In the genomic region with DNA sequence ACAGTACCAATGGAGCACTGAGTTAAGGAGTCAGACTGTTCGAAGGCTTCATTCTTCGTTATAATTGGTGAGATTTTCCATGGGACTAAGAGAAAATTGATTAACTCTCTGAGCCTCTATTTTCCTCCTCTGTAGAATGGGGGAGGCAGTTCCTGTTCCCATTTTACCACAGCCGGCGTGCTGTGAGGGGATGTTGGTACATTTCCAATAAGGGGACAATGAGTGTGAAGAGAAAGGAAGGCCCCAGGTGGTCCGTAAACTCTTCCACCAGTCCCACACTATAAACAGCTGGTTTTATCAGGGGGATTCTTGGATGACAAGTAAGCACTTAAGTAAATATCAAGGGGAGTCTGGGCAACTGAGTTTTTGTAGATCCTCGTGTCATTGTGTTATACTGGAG, we compare ENCODE assay signal across 15 cellular contexts.
A peak's percentile ranks its signal among the peaks of the same experiment; 100 is the strongest.
DNase-seq lines count a peak whose midpoint lies in the region; ATAC-seq and TF ChIP-seq lines count a peak whose summit lies in the region.
"Had no signal": no experiment of that assay in that cellular context is flagged by ENCODE, and none has a peak within 500 bp of the region (broad histone marks: within the 10 kb centered on the region; RNA-seq: fewer than 3 reads in every experiment).

No MANE protein-coding gene starts in this region.

- no peak for TF ChIP-seq CTCF in body of pancreas (IDR thresholded peaks at IDR 0.05)

- CTCF ChIA-PET in activated CD4-positive, alpha-beta memory T cell treated with anti-CD3 and anti-CD28 coated beads for 36 hours (lab: Charles Lee) = no interaction called here

- ATAC-seq in naive B cell (ENCODE audit: low read depth in 2 of 2) (no peak), GM19395 (IDR thresholded peaks at IDR 0.05; ENCODE audit: unreplicated experiment) (no peak), body of pancreas (no peak)
- ATAC-seq: left lobe of liver had no signal

- no peaks in the 10 kb centered on the region for H3K4me1 Mint-ChIP-seq in activated CD4-positive, alpha-beta memory T cell treated with anti-CD3 and anti-CD28 coated beads for 36 hours (ENCODE audit: low read depth)
- H3K4me1 Mint-ChIP-seq in naive B cell = peaks cover 66 to 91% (median 88%) of the 10 kb centered on the region in 3 donors

- no peaks in the 10 kb centered on the region for H3K27me3 Mint-ChIP-seq in activated CD4-positive, alpha-beta memory T cell treated with anti-CD3 and anti-CD28 coated beads for 36 hours
- no peaks in the 10 kb centered on the region for H3K27me3 Mint-ChIP-seq in naive B cell

- no peak for TF ChIP-seq POLR2A in body of pancreas (IDR thresholded peaks at IDR 0.05)

- H3K4me3 ChIP-seq in GM08714 (ENCODE audit: low read length) = peak overlapping the region; percentile 51
- H3K4me3 ChIP-seq in body of pancreas = no peak overlapping the region
- H3K4me3 ChIP-seq: dorsolateral prefrontal cortex, right atrium auricular region had no signal

- H3K27ac Mint-ChIP-seq in activated CD4-positive, alpha-beta memory T cell treated with anti-CD3 and anti-CD28 coated beads for 36 hours = peak overlapping the region; percentile 98
- H3K27ac Mint-ChIP-seq in naive B cell = peak overlapping the region; percentile 18 to 90 (median 35)

- intact Hi-C loops in activated CD4-positive, alpha-beta memory T cell treated with anti-CD3 and anti-CD28 coated beads for 36 hours (cut with micrococcal nuclease) = no loop called here
- intact Hi-C loops in body of pancreas (cut with DNase I) = loop anchor here (10.0 kb wide), 1 partner anchor 154 kb away; no protein-coding TSS in a partner anchor

- H3K27me3 ChIP-seq in body of pancreas = no peaks in the 10 kb centered on the region
- H3K27me3 ChIP-seq: right atrium auricular region had no signal

- H3K4me3 Mint-ChIP-seq in activated CD4-positive, alpha-beta memory T cell treated with anti-CD3 and anti-CD28 coated beads for 36 hours = peak overlapping the region; percentile 74
- H3K4me3 Mint-ChIP-seq in naive B cell = peak overlapping the region in 6 of 8 donors; percentile 6 to 77 (median 42)
- H3K4me3 Mint-ChIP-seq: neural crest cell had no signal

- H3K36me3 Mint-ChIP-seq in activated CD4-positive, alpha-beta memory T cell treated with anti-CD3 and anti-CD28 coated beads for 36 hours = peaks cover 20% of the 10 kb centered on the region
- H3K36me3 Mint-ChIP-seq in naive B cell = no peaks in the 10 kb centered on the region

- no peaks in the 10 kb centered on the region for H3K9me3 Mint-ChIP-seq in activated CD4-positive, alpha-beta memory T cell treated with anti-CD3 and anti-CD28 coated beads for 36 hours
- no peaks in the 10 kb centered on the region for H3K9me3 Mint-ChIP-seq in naive B cell
- H3K9me3 Mint-ChIP-seq: neural crest cell had no signal

- no peaks in the 10 kb centered on the region for H3K9me3 ChIP-seq in body of pancreas
- H3K9me3 ChIP-seq: right atrium auricular region had no signal

- no peaks in the 10 kb centered on the region for H3K36me3 ChIP-seq in body of pancreas (replicated peaks in 1 of 2; ENCODE audit: insufficient read depth in 1 of 2, low read depth in 2 of 2)
- H3K36me3 ChIP-seq: right atrium auricular region had no signal

- H3K27ac ChIP-seq in body of pancreas = no peak overlapping the region
- H3K27ac ChIP-seq: 22Rv1, dorsolateral prefrontal cortex, right atrium auricular region had no signal

- peak; percentile 14 for DNase-seq in NCI-H82 (lab: John Stamatoyannopoulos, UW)
- DNase-seq in NCI-H82 treated with DMSO at 0.1 percent for 48 hours (lab: John Stamatoyannopoulos, UW; ENCODE audit: unreplicated experiment) = no peak
- DNase-seq in activated CD4-positive, alpha-beta memory T cell treated with anti-CD3 and anti-CD28 coated beads for 36 hours = no peak
- DNase-seq in naive B cell = no peak
- DNase-seq in stimulated activated CD4-positive, alpha-beta T cell treated with anti-CD3 and anti-CD28 coated beads, Interleukin-2, amount 100 ng/mL, for 24 hours = no peak
- DNase-seq in body of pancreas = no peak
- DNase-seq: dorsolateral prefrontal cortex, NCI-H2029, NCI-H748 treated with DMSO at 0.1 percent for 48 hours had no signal

- 71 to 76% methylated on average over 6 of the region's 6 CpGs for WGBS in body of pancreas, 2 donors

- H3K4me1 ChIP-seq in body of pancreas = no peaks in the 10 kb centered on the region

- POLR2A ChIA-PET in activated CD4-positive, alpha-beta memory T cell treated with anti-CD3 and anti-CD28 coated beads for 36 hours (lab: Charles Lee) = interaction anchor here (0.9 to 1.3 kb wide), 4 partner anchors 9 to 31 kb away, joined by 3 to 4 read pairs (median 3); no protein-coding TSS in a partner anchor
